25 cellular contexts compared by ENCODE assay signal in the genomic region with DNA sequence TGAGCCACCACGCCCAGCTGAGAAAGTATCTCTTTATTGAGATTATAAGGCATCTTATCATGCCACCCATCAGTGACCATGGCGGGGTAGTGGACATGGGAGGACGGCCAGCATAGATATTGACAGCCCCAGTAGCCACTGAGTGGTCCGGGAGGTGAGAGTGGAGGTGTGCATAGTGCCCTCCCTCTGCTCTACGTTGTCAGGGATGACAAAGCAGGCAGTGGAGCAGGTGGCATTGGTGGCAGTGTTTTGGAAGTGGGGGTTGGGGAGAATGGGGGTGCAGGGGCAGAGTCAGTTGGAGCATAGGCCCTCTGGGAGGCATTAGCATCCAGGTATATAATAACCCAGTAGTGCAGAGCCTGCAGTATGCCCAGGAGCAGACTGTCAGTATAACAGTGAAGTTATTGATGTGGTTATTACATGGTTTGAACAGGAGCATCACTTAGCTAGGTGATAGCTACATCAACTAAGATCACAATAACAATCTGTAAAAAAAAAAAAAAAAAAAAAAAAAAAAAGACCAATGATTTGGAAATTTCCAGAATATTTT. TPM values are rescaled to one million over a fixed set of nuclear protein-coding genes. Genes with fewer than 3 reads are reported as not detected.
A peak's percentile ranks its signal among the peaks of the same experiment; 100 is the strongest.
DNase-seq lines count a peak whose midpoint lies in the region; ATAC-seq and FAIRE-seq lines count a peak whose summit lies in the region.
"Had no signal": no experiment of that assay in that cellular context is flagged by ENCODE, and none has a peak within 500 bp of the region (broad histone marks: within the 10 kb centered on the region; RNA-seq: fewer than 3 reads in every experiment).

No MANE protein-coding gene starts in this region.

- no peak overlapping the region for H3K4me3 ChIP-seq in CD4-positive, CD25-positive, alpha-beta regulatory T cell (ENCODE audit: low read depth, low read length)
- H3K4me3 ChIP-seq: left ventricle myocardium inferior, ovary, skin epidermis had no signal

- no peak for DNase-seq in activated CD4-positive, alpha-beta memory T cell treated with anti-CD3 and anti-CD28 coated beads for 36 hours
- no peak for DNase-seq in activated CD4-positive, alpha-beta memory T cell treated with anti-CD3 and anti-CD28 coated beads, Interleukin-2, amount 10 ng/mL, durations not matched to agents 7 days and 5 days
- DNase-seq in CD4-positive, CD25-positive, alpha-beta regulatory T cell = peak in 2 of 3 donors; percentile 9 to 36
- DNase-seq in T-cell = peak in 20 of 34 experiments; percentile 7 to 46 (median 24)
- DNase-seq in immature natural killer cell = no peak
- no peak for DNase-seq in sciatic nerve (ENCODE audit: low spot score)
- DNase-seq in OCI-M1 (lab: John Stamatoyannopoulos, UW) = no peak
- DNase-seq in HTR-8/SVneo (ENCODE audit: insufficient read length, low spot score) = no peak
- DNase-seq: activated CD4-positive, CD25-positive, alpha-beta regulatory T cell; activated T-cell treated with anti-CD3 and anti-CD28 coated beads, Interleukin-2, amount 50 U/mL, for 48 hours; cerebellar nuclear complex; GDM1; GOT3; islet precursor cell; left ventricle myocardium inferior; NCI-H1092; NCI-H187; NCI-H2171 treated with DMSO at 0.1 percent for 48 hours; NCI-H524; ovary; SHP77; stimulated activated CD8-positive, alpha-beta memory T cell treated with anti-CD3 and anti-CD28 coated beads, Interleukin-4, amount 100 ng/mL, for 48 hours; trophoblast cell had no signal

- no peaks in the 10 kb centered on the region for H3K27me3 ChIP-seq in CD4-positive, CD25-positive, alpha-beta regulatory T cell (ENCODE audit: control insufficient read depth, insufficient read depth, low read length)
- H3K27me3 ChIP-seq: ovary had no signal

- H3K27me3 Mint-ChIP-seq in activated CD4-positive, alpha-beta memory T cell treated with anti-CD3 and anti-CD28 coated beads for 36 hours = no peaks in the 10 kb centered on the region
- no peaks in the 10 kb centered on the region for H3K27me3 Mint-ChIP-seq in activated CD4-positive, alpha-beta memory T cell treated with anti-CD3 and anti-CD28 coated beads, Interleukin-2, amount 10 ng/mL, durations not matched to agents 7 days and 5 days
- no peaks in the 10 kb centered on the region for H3K27me3 Mint-ChIP-seq in CD4-positive, CD25-positive, alpha-beta regulatory T cell
- no peaks in the 10 kb centered on the region for H3K27me3 Mint-ChIP-seq in T-cell
- peaks cover 0 to 13% (median 4%) of the 10 kb centered on the region in 3 donors for H3K27me3 Mint-ChIP-seq in immature natural killer cell (ENCODE audit: low read depth in 3 of 3)
- H3K27me3 Mint-ChIP-seq: IgD-negative memory B cell had no signal

- H3K4me1 ChIP-seq in CD4-positive, CD25-positive, alpha-beta regulatory T cell (ENCODE audit: control insufficient read depth, insufficient read depth, low read length, poor library complexity, severe bottlenecking) = peaks cover 44% of the 10 kb centered on the region
- H3K4me1 ChIP-seq: left ventricle myocardium inferior had no signal

- CTCF ChIA-PET in activated CD4-positive, alpha-beta memory T cell treated with anti-CD3 and anti-CD28 coated beads for 36 hours (lab: Charles Lee) = interaction anchor here (0.6 to 1.2 kb wide), 3 partner anchors 12 to 67 kb away, joined by 3 read pairs; no protein-coding TSS in a partner anchor
- CTCF ChIA-PET in activated CD4-positive, alpha-beta memory T cell treated with anti-CD3 and anti-CD28 coated beads, Interleukin-2, amount 10 ng/mL, durations not matched to agents 7 days and 5 days (lab: Charles Lee) = interaction anchor here (0.8 kb wide), 1 partner anchor 7 kb away, joined by 3 read pairs; no protein-coding TSS in a partner anchor
- CTCF ChIA-PET in T-cell (lab: Charles Lee) = interaction anchor here in 1 of 2 donors (0.5 to 1.5 kb wide), 8 partner anchors 11 to 121 kb away, joined by 3 to 8 read pairs (median 4); partner anchors contain the start of gene GNG2

- peaks cover 28% of the 10 kb centered on the region for H3K36me3 ChIP-seq in CD4-positive, CD25-positive, alpha-beta regulatory T cell (ENCODE audit: control insufficient read depth, insufficient read depth, low read length)
- H3K36me3 ChIP-seq: left ventricle myocardium inferior, ovary had no signal

- H3K27ac Mint-ChIP-seq in activated CD4-positive, alpha-beta memory T cell treated with anti-CD3 and anti-CD28 coated beads for 36 hours = peak overlapping the region; percentile 6
- no peak overlapping the region for H3K27ac Mint-ChIP-seq in activated CD4-positive, alpha-beta memory T cell treated with anti-CD3 and anti-CD28 coated beads, Interleukin-2, amount 10 ng/mL, durations not matched to agents 7 days and 5 days
- peak overlapping the region in 2 of 3 donors; percentile 75 to 84 for H3K27ac Mint-ChIP-seq in CD4-positive, CD25-positive, alpha-beta regulatory T cell
- H3K27ac Mint-ChIP-seq in T-cell = peak overlapping the region; percentile 58 to 76
- H3K27ac Mint-ChIP-seq in immature natural killer cell = peak overlapping the region; percentile 59 to 85 (median 74)
- H3K27ac Mint-ChIP-seq: IgD-negative memory B cell had no signal

- peaks cover 47% of the 10 kb centered on the region for H3K36me3 Mint-ChIP-seq in activated CD4-positive, alpha-beta memory T cell treated with anti-CD3 and anti-CD28 coated beads for 36 hours
- peaks cover 87% of the 10 kb centered on the region for H3K36me3 Mint-ChIP-seq in activated CD4-positive, alpha-beta memory T cell treated with anti-CD3 and anti-CD28 coated beads, Interleukin-2, amount 10 ng/mL, durations not matched to agents 7 days and 5 days (ENCODE audit: low read depth)
- peaks cover 44% of the 10 kb centered on the region for H3K36me3 Mint-ChIP-seq in CD4-positive, CD25-positive, alpha-beta regulatory T cell
- H3K36me3 Mint-ChIP-seq in T-cell (peaks cover 58% of the 10 kb centered on the region), immature natural killer cell (peaks cover 4 to 25% (median 10%) of the 10 kb centered on the region in 3 donors)

- H3K9me3 ChIP-seq in CD4-positive, CD25-positive, alpha-beta regulatory T cell (ENCODE audit: control insufficient read depth in 2 of 2, low read length in 2 of 2) = peaks cover 7 to 10% of the 10 kb centered on the region in 2 experiments
- H3K9me3 ChIP-seq: ovary had no signal

- intact Hi-C loops in activated CD4-positive, alpha-beta memory T cell treated with anti-CD3 and anti-CD28 coated beads for 36 hours (cut with micrococcal nuclease) = no loop called here
- intact Hi-C loops in sciatic nerve (cut with DNase I) = no loop called here

- FAIRE-seq in HTR-8/SVneo (lab: Jason Lieb, UNC) = no peak

- peaks cover 33% of the 10 kb centered on the region for H3K9me3 Mint-ChIP-seq in activated CD4-positive, alpha-beta memory T cell treated with anti-CD3 and anti-CD28 coated beads for 36 hours
- H3K9me3 Mint-ChIP-seq in activated CD4-positive, alpha-beta memory T cell treated with anti-CD3 and anti-CD28 coated beads, Interleukin-2, amount 10 ng/mL, durations not matched to agents 7 days and 5 days = peaks cover 33% of the 10 kb centered on the region
- H3K9me3 Mint-ChIP-seq in CD4-positive, CD25-positive, alpha-beta regulatory T cell = peaks cover 0 to 9% (median 1%) of the 10 kb centered on the region in 7 donors
- H3K9me3 Mint-ChIP-seq in T-cell (peaks cover 0 to 10% (median 10%) of the 10 kb centered on the region in 3 donors), immature natural killer cell (no peaks in the 10 kb centered on the region)

- POLR2A ChIA-PET in activated CD4-positive, alpha-beta memory T cell treated with anti-CD3 and anti-CD28 coated beads for 36 hours (lab: Charles Lee) = interaction anchor here (1.0 to 1.4 kb wide), 2 partner anchors 13 to 35 kb away, joined by 3 read pairs; no protein-coding TSS in a partner anchor
- POLR2A ChIA-PET in activated CD4-positive, alpha-beta memory T cell treated with anti-CD3 and anti-CD28 coated beads, Interleukin-2, amount 10 ng/mL, durations not matched to agents 7 days and 5 days (lab: Charles Lee) = interaction anchor here (1.5 kb wide), 1 partner anchor 38 kb away, joined by 3 read pairs; no protein-coding TSS in a partner anchor
- POLR2A ChIA-PET in T-cell (lab: Charles Lee) = interaction anchor here (0.5 to 1.9 kb wide), 10 partner anchors 15 to 814 kb away, joined by 3 to 16 read pairs (median 8); partner anchors contain the start of gene GNG2 (in 1 of the 2)

- H3K27ac ChIP-seq in CD4-positive, CD25-positive, alpha-beta regulatory T cell (ENCODE audit: insufficient read depth, low read length, poor library complexity, severe bottlenecking) = peak overlapping the region; percentile 29
- H3K27ac ChIP-seq: left ventricle myocardium inferior, ovary, skin epidermis had no signal

- peak; percentile 35 to 79 for ATAC-seq in CD4-positive, CD25-positive, alpha-beta regulatory T cell (ENCODE audit: low read depth in 2 of 2)
- ATAC-seq in T-cell (replicated peaks in 1 of 4) (peak; percentile 71 to 90 (median 77)), sciatic nerve (no peak)

- no peak overlapping the region for H3K4me3 Mint-ChIP-seq in activated CD4-positive, alpha-beta memory T cell treated with anti-CD3 and anti-CD28 coated beads for 36 hours
- H3K4me3 Mint-ChIP-seq in activated CD4-positive, alpha-beta memory T cell treated with anti-CD3 and anti-CD28 coated beads, Interleukin-2, amount 10 ng/mL, durations not matched to agents 7 days and 5 days = no peak overlapping the region
- peak overlapping the region in 2 of 4 donors; percentile 48 to 61 for H3K4me3 Mint-ChIP-seq in CD4-positive, CD25-positive, alpha-beta regulatory T cell
- H3K4me3 Mint-ChIP-seq in T-cell (peak overlapping the region in 1 of 3 donors; percentile 29), immature natural killer cell (peak overlapping the region in 2 of 5 donors; percentile 17 to 38)
- H3K4me3 Mint-ChIP-seq: IgD-negative memory B cell had no signal

- H3K4me1 Mint-ChIP-seq in activated CD4-positive, alpha-beta memory T cell treated with anti-CD3 and anti-CD28 coated beads for 36 hours (ENCODE audit: low read depth) = peaks cover 69% of the 10 kb centered on the region
- H3K4me1 Mint-ChIP-seq in activated CD4-positive, alpha-beta memory T cell treated with anti-CD3 and anti-CD28 coated beads, Interleukin-2, amount 10 ng/mL, durations not matched to agents 7 days and 5 days = peaks cover 23% of the 10 kb centered on the region
- H3K4me1 Mint-ChIP-seq in CD4-positive, CD25-positive, alpha-beta regulatory T cell = peaks cover 46 to 88% (median 70%) of the 10 kb centered on the region in 4 donors
- H3K4me1 Mint-ChIP-seq in T-cell = peaks cover 68 to 85% (median 80%) of the 10 kb centered on the region in 3 donors
- peaks cover 93 to 100% of the 10 kb centered on the region in 2 donors for H3K4me1 Mint-ChIP-seq in immature natural killer cell

RNA-seq across cellular contexts. Expression of gene GNG2, which starts 41.1 kb away (rescaled TPM):
- 100 to 1,000 TPM; 146 TPM for total RNA-seq in activated CD4-positive, alpha-beta memory T cell treated with anti-CD3 and anti-CD28 coated beads for 36 hours
- 100 to 1,000 TPM; 296 to 304 TPM for total RNA-seq in activated CD4-positive, alpha-beta memory T cell treated with anti-CD3 and anti-CD28 coated beads, Interleukin-2, amount 10 ng/mL, durations not matched to agents 7 days and 5 days
- 252 TPM for total RNA-seq in CD4-positive, CD25-positive, alpha-beta regulatory T cell
- 100 to 1,000 TPM; 145 to 216 (median 195) TPM for polyA plus RNA-seq in CD4-positive, CD25-positive, alpha-beta regulatory T cell
- total RNA-seq in T-cell (100 to 1,000 TPM in 2 of 5 donors, 10 to 100 TPM in 3; 82.2 to 197 (median 99.0) TPM), sciatic nerve (180 TPM)
- polyA plus RNA-seq in immature natural killer cell = 100 to 1,000 TPM; 391 to 466 (median 462) TPM

Comparison
In these comparisons a context has a peak if more than half of its experiments do, and no peak if none do; other contexts are left out.
1. DNase-seq: peak in CD4-positive, CD25-positive, alpha-beta regulatory T cell (2 of 3) and T-cell (20 of 34); none in activated CD4-positive, alpha-beta memory T cell treated with anti-CD3 and anti-CD28 coated beads for 36 hours (single experiment), activated CD4-positive, alpha-beta memory T cell treated with anti-CD3 and anti-CD28 coated beads, Interleukin-2, amount 10 ng/mL, durations not matched to agents 7 days and 5 days (single experiment), immature natural killer cell (0 of 3), sciatic nerve (single experiment), OCI-M1 (single experiment) and HTR-8/SVneo (single experiment).